12 cellular contexts compared by ENCODE assay signal in genomic region chr3:138863776-138864113, GRCh38. TPM values are rescaled to one million over a fixed set of nuclear protein-coding genes. Genes with fewer than 3 reads are reported as not detected.
DNase-seq lines count a peak whose midpoint lies in the region; ATAC-seq and TF ChIP-seq lines count a peak whose summit lies in the region.
"Had no signal": no experiment of that assay in that cellular context is flagged by ENCODE, and none has a peak within 500 bp of the region (broad histone marks: within the 10 kb centered on the region; RNA-seq: fewer than 3 reads in every experiment).

No MANE protein-coding gene starts in this region.

- H3K27me3 ChIP-seq in SK-N-SH (ENCODE audit: insufficient read depth) (no peaks in the 10 kb centered on the region), SU-DHL-6 (ENCODE audit: low read length) (no peaks in the 10 kb centered on the region), iPS-18a (ENCODE audit: control insufficient read depth, insufficient read depth, low read length) (no peaks in the 10 kb centered on the region), smooth muscle cell (ENCODE audit: low read depth) (no peaks in the 10 kb centered on the region), psoas muscle (ENCODE audit: insufficient read depth in 3 of 3, low read length in 2 of 3) (no peaks in the 10 kb centered on the region)
- H3K27me3 ChIP-seq: upper lobe of right lung had no signal

- H3K27ac ChIP-seq in SK-N-SH (ENCODE audit: low read depth in 2 of 2, low read length in 1 of 2) (no peak overlapping the region), SU-DHL-6 (ENCODE audit: low read depth, low read length) (no peak overlapping the region), iPS-18a (ENCODE audit: low read length) (peak overlapping the region; percentile 31), smooth muscle cell (ENCODE audit: low read depth) (peak overlapping the region; percentile 90), psoas muscle (no peak overlapping the region)

- POLR2A ChIA-PET in SK-N-SH (lab: Yijun Ruan, JAX) = no interaction called here

- no peaks in the 10 kb centered on the region for H4K20me1 ChIP-seq in SK-N-SH (ENCODE audit: insufficient read depth)
- no peaks in the 10 kb centered on the region for H4K20me1 ChIP-seq in SU-DHL-6 (ENCODE audit: low read depth, low read length)
- H4K20me1 ChIP-seq in smooth muscle cell (ENCODE audit: low read depth) = no peaks in the 10 kb centered on the region

- intact Hi-C loops in psoas muscle (cut with DNase I) = no loop called here

- H3K79me2 ChIP-seq in SK-N-SH (ENCODE audit: insufficient read depth) = no peaks in the 10 kb centered on the region
- no peaks in the 10 kb centered on the region for H3K79me2 ChIP-seq in SU-DHL-6 (ENCODE audit: insufficient read depth, low read length)
- H3K79me2 ChIP-seq in smooth muscle cell (ENCODE audit: low read depth) = no peaks in the 10 kb centered on the region

- DNase-seq in SK-N-SH (no peak), smooth muscle cell (lab: John Stamatoyannopoulos, UW; ENCODE audit: unreplicated experiment) (no peak), DMS153 treated with DMSO at 0.1 percent for 48 hours (lab: John Stamatoyannopoulos, UW; ENCODE audit: unreplicated experiment) (no peak), psoas muscle (no peak)
- DNase-seq: activated gamma-delta T cell, NCI-H2171, T-helper 9 cell, upper lobe of right lung had no signal

- peak overlapping the region; percentile 93 for H2AFZ ChIP-seq in SK-N-SH (ENCODE audit: low read depth)
- H2AFZ ChIP-seq in SU-DHL-6 (ENCODE audit: low read depth, low read length, severe bottlenecking) = peak overlapping the region; percentile 32
- peak overlapping the region; percentile 75 for H2AFZ ChIP-seq in smooth muscle cell (ENCODE audit: low read depth)

- TF ChIP-seq RAD21 in SK-N-SH (IDR thresholded peaks at IDR 0.05; ENCODE audit: low read length) = no peak

- H3K9ac ChIP-seq in SK-N-SH (no peak overlapping the region), SU-DHL-6 (ENCODE audit: low read length) (no peak overlapping the region), iPS-18a (ENCODE audit: low read length) (peak overlapping the region; percentile 0), smooth muscle cell (ENCODE audit: low read depth) (no peak overlapping the region)

- H3F3A ChIP-seq in SK-N-SH (replicated peaks; ENCODE audit: insufficient read depth) = no peaks in the 10 kb centered on the region
- H3F3A ChIP-seq in SU-DHL-6 (ENCODE audit: insufficient read depth) = no peaks in the 10 kb centered on the region
- H3F3A ChIP-seq in smooth muscle cell (ENCODE audit: low read depth) = no peaks in the 10 kb centered on the region

- no peak overlapping the region for H3K4me2 ChIP-seq in SK-N-SH
- no peak overlapping the region for H3K4me2 ChIP-seq in SU-DHL-6 (ENCODE audit: low read depth, low read length, poor library complexity, severe bottlenecking)
- peak overlapping the region; percentile 75 for H3K4me2 ChIP-seq in smooth muscle cell

- no peak overlapping the region for H3K4me3 ChIP-seq in SK-N-SH (ENCODE audit: low read depth in 2 of 2, low read length in 1 of 2)
- H3K4me3 ChIP-seq in SU-DHL-6 (ENCODE audit: insufficient read depth, low read length, poor library complexity, severe bottlenecking) = no peak overlapping the region
- H3K4me3 ChIP-seq in iPS-18a (ENCODE audit: low read length) = no peak overlapping the region
- no peak overlapping the region for H3K4me3 ChIP-seq in smooth muscle cell
- no peak overlapping the region for H3K4me3 ChIP-seq in psoas muscle
- H3K4me3 ChIP-seq: upper lobe of right lung had no signal

- peaks cover 0 to 17% of the 10 kb centered on the region in 2 experiments; a peak in 1 of 4 replicates for H3K4me1 ChIP-seq in SK-N-SH (ENCODE audit: control insufficient read depth in 1 of 2, insufficient read depth in 2 of 2, low read depth in 1 of 2, low read length in 1 of 2)
- H3K4me1 ChIP-seq in iPS-18a (ENCODE audit: control insufficient read depth, low read depth, low read length) = peaks cover 31% of the 10 kb centered on the region
- peaks cover 19% of the 10 kb centered on the region for H3K4me1 ChIP-seq in smooth muscle cell (ENCODE audit: low read depth)
- H3K4me1 ChIP-seq in psoas muscle = peaks cover 12% of the 10 kb centered on the region

- 93% methylated on average over 4 of the region's 4 CpGs for WGBS in SK-N-SH (ENCODE audit: low lambda C conversion rate)
- 91% methylated on average over 4 of the region's 4 CpGs for WGBS in smooth muscle cell (ENCODE audit: low lambda C conversion rate)
- 95 to 97% (median 96%) methylated on average over 4 of the region's 4 CpGs for WGBS in psoas muscle, 3 donors

- TF ChIP-seq CTCF in SK-N-SH (IDR thresholded peaks at IDR 0.05) (no peak), SU-DHL-6 (IDR thresholded peaks at IDR 0.05; ENCODE audit: insufficient read depth, low read length, poor library complexity, severe bottlenecking) (no peak), smooth muscle cell (IDR thresholded peaks at IDR 0.05; ENCODE audit: borderline replicate concordance, insufficient read depth, poor library complexity, severe bottlenecking) (no peak), psoas muscle (IDR thresholded peaks at IDR 0.05) (no peak)

- CTCF ChIA-PET in SK-N-SH (lab: Yijun Ruan, JAX) = no interaction called here

- H3K9me2 ChIP-seq in SK-N-SH = no peaks in the 10 kb centered on the region
- no peaks in the 10 kb centered on the region for H3K9me2 ChIP-seq in SU-DHL-6 (replicated peaks; ENCODE audit: insufficient read depth, low read length)

- H3K36me3 ChIP-seq in SK-N-SH (replicated peaks in 1 of 2; ENCODE audit: control insufficient read depth in 1 of 2, insufficient read depth in 2 of 2, low read length in 1 of 2) (no peaks in the 10 kb centered on the region), SU-DHL-6 (ENCODE audit: low read length) (no peaks in the 10 kb centered on the region), iPS-18a (ENCODE audit: control insufficient read depth, low read depth, low read length) (no peaks in the 10 kb centered on the region), smooth muscle cell (ENCODE audit: low read depth) (no peaks in the 10 kb centered on the region), psoas muscle (ENCODE audit: insufficient read depth in 1 of 2, low read depth in 1 of 2) (no peaks in the 10 kb centered on the region)
- H3K36me3 ChIP-seq: upper lobe of right lung had no signal

- no peak for ATAC-seq in SK-N-SH treated with all-trans-retinoic acid at 6 μM for 48 hours
- no peak for ATAC-seq in psoas muscle
- no peak for ATAC-seq in HG02678 (IDR thresholded peaks at IDR 0.05; ENCODE audit: unreplicated experiment)

- H3K9me3 ChIP-seq in SK-N-SH (no peaks in the 10 kb centered on the region), SU-DHL-6 (ENCODE audit: insufficient read depth, low read length) (no peaks in the 10 kb centered on the region), iPS-18a (ENCODE audit: control insufficient read depth, low read depth, low read length) (no peaks in the 10 kb centered on the region), smooth muscle cell (replicated peaks; ENCODE audit: low read depth) (no peaks in the 10 kb centered on the region), psoas muscle (no peaks in the 10 kb centered on the region)
- H3K9me3 ChIP-seq: upper lobe of right lung had no signal

- no peak for TF ChIP-seq EP300 in SK-N-SH (IDR thresholded peaks at IDR 0.05; ENCODE audit: borderline replicate concordance in 1 of 2, low read depth in 1 of 2, low read length in 1 of 2)

TF ChIP-seq in SK-N-SH, 30 proteins besides CTCF, POLR2A, EP300 and RAD21 (continues in another document):
- TF ChIP-seq POLR2AphosphoS5 (IDR thresholded peaks at IDR 0.05; ENCODE audit: low read depth, low read length) (no peak), USF2 (IDR thresholded peaks at IDR 0.05; ENCODE audit: borderline replicate concordance, low read depth, low read length) (no peak), JUND (IDR thresholded peaks at IDR 0.05) (no peak), SIN3A (IDR thresholded peaks at IDR 0.05; ENCODE audit: borderline replicate concordance, low read depth, low read length) (no peak), FOXJ3 (CRISPR knock-in tag; IDR thresholded peaks at IDR 0.05) (no peak), GATA2 (CRISPR knock-in tag; IDR thresholded peaks at IDR 0.05) (no peak), FOSL2 (IDR thresholded peaks at IDR 0.05; ENCODE audit: borderline replicate concordance, low read depth) (no peak), TCF12 (IDR thresholded peaks at IDR 0.05) (no peak), NRF1 (IDR thresholded peaks at IDR 0.05; ENCODE audit: low read depth, low read length) (no peak)

TF ChIP-seq in SK-N-SH treated with all-trans-retinoic acid at 6 μM for 48 hours, 23 proteins besides CTCF, POLR2A, EP300 and RAD21 (continues in another document):
- TF ChIP-seq CSRNP3 (CRISPR knock-in tag; IDR thresholded peaks at IDR 0.05) = no peak

RNA-seq across cellular contexts. Expression of gene PIK3CB, which starts 29.0 kb away (rescaled TPM):
- polyA plus RNA-seq in SK-N-SH (2012; rRNA removed) (6.8 and 6.9 TPM in 2 replicates), smooth muscle cell (2.5 and 2.6 TPM in 2 replicates), psoas muscle (10 to 100 TPM in 2 of 3 donors, 1 to 10 TPM in 1; 5.8 to 39.1 (median 18.1) TPM)
- 9.7 and 10.6 TPM in 2 replicates for polyA plus RNA-seq in SK-N-SH (2012; cell fraction: cytosol; rRNA removed)
- 5.0 and 6.5 TPM in 2 replicates for polyA plus RNA-seq in SK-N-SH (2012; cell fraction: nucleus; rRNA removed)
- total RNA-seq in smooth muscle cell (3.6 and 4.5 TPM in 2 replicates), psoas muscle (10 to 100 TPM; 14.6 to 46.3 (median 24.5) TPM)

Comparison
In these comparisons a context has a peak if more than half of its experiments do, and no peak if none do; other contexts are left out.
1. H2AFZ ChIP-seq: peak in every context shown above with its lines; median percentile 93 in SK-N-SH; 75 in smooth muscle cell; 32 in SU-DHL-6.
2. H3K27ac ChIP-seq: peak in iPS-18a (single experiment) and smooth muscle cell (single experiment); none in SK-N-SH (0 of 2), SU-DHL-6 (single experiment) and psoas muscle (single experiment).